ENCODE assay signal across 33 cellular contexts in the genomic region with DNA sequence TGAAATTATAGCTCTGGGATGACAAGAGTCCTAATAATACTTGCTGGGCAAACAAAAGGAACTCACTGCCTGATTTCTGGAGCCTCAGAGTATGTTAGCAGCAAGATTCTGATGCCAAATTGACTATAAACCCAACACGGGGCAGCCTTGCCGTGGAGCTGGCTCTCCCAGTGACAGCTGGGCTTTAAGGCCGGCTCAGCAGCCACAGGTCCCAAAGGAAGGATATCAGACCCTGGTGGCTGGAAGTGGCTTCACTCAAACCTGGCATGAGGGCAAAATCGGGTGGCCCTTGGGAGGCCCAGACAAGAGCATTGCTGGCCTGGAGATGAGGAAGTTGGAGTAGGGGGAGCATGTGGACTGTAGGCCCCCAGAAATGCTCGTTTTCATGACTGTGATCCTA.
"Had no signal": no experiment of that assay in that cellular context is flagged by ENCODE, and none has a peak within 500 bp of the region (broad histone marks: within the 10 kb centered on the region; RNA-seq: fewer than 3 reads in every experiment).

No MANE protein-coding gene starts in this region.

- H3K4me2 ChIP-seq: PC-9 had no signal

- H3K27ac ChIP-seq: PC-9, RWPE1, SJCRH30, SK-N-MC had no signal

- H3K4me3 ChIP-seq: MG63, PC-9, SJCRH30, SK-N-MC had no signal

- H3K27me3 ChIP-seq: MG63, SJCRH30 had no signal

- DNase-seq: Kasumi-1, MG63, NCI-H1048, NCI-H1092 treated with DMSO at 0.1 percent for 48 hours, NCI-H1105 treated with DMSO at 0.1 percent for 48 hours, NCI-H1417, NCI-H1436, NCI-H146, NCI-H1694, NCI-H187, NCI-H1930, NCI-H2029 treated with DMSO at 0.1 percent for 48 hours, NCI-H2081 treated with DMSO at 0.1 percent for 48 hours, NCI-H2107, NCI-H2171, NCI-H226, NCI-H446 treated with DMSO at 0.1 percent for 48 hours, NCI-H510A, NCI-H524, NCI-H526, NCI-H69, NCI-H748 treated with DMSO at 0.1 percent for 48 hours, NCI-H82, SHP77, SIG-M5, SJCRH30, SW 1271 had no signal

- ATAC-seq: Panc1, Right ventricle myocardium inferior, SK-N-SH treated with all-trans-retinoic acid at 6 μM for 48 hours had no signal

- H3K9me3 ChIP-seq: MG63, SJCRH30 had no signal
